Comparison of ENCODE assay signal across 8 cellular contexts in the genomic region with DNA sequence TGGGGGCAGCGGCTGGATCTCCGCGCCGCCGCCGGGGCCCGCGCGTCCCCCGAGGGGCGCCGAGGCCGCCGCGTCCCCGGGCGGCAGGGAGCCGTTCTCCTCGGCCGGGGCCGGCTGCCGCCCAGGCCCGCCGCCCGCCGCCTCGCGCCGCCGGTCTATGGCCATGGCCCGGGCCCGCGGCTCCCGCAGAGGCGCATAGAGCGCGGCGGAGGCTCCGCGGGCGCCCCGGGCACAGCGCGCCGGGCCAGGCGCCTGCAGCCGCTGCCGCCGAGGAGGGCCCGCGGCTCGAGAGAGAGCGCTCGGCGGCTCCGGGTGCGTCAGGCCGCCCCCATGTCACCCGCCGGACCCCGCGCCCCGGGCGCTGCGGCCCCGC. TPM values are rescaled to one million over a fixed set of nuclear protein-coding genes. Genes with fewer than 3 reads are reported as not detected.
DNase-seq lines count a peak whose midpoint lies in the region; ATAC-seq and TF ChIP-seq lines count a peak whose summit lies in the region.

No MANE protein-coding gene starts in this region.

- peak overlapping the region; percentile 26 for H3K4me3 ChIP-seq in HFF-Myc (replicated peaks; ENCODE audit: low read depth, low read length)

- DNase-seq in GM10266 (ENCODE audit: extremely low spot score): peak; percentile 67
- DNase-seq in HFF-Myc (ENCODE audit: extremely low read depth, low read depth): no peak
- DNase-seq in cerebellum (ENCODE audit: low spot score): peak; percentile 34
- peak; percentile 17 for DNase-seq in natural killer cell
- no peak for DNase-seq in NK-92 treated with Interleukin-12 subunit alpha and Interleukin-12 subunit beta, amount 100 ng/mL, for 24 hours (lab: John Stamatoyannopoulos, UW)
- DNase-seq in NCI-H226: no peak
- no peak for DNase-seq in KBM-7

- H3K9me3 Mint-ChIP-seq in natural killer cell: no peaks in the 10 kb centered on the region

- in situ Hi-C loops in KBM-7 (cut with MboI; ENCODE audit: low pct_unique_long_range_greater_than_20kb, low sequenced_read_pairs): no loop called here

- no peak overlapping the region for H3K27ac Mint-ChIP-seq in natural killer cell

- no peaks in the 10 kb centered on the region for H3K36me3 Mint-ChIP-seq in natural killer cell

- no peak overlapping the region for H3K4me3 Mint-ChIP-seq in natural killer cell

- ATAC-seq in natural killer cell: peak in 2 of 3 donors; percentile 31 to 46
- no peak for ATAC-seq in GM18909 (IDR thresholded peaks at IDR 0.05; ENCODE audit: poor library complexity, unreplicated experiment)

- TF ChIP-seq CTCF in GM10266 (IDR thresholded peaks at IDR 0.05; ENCODE audit: control insufficient read depth, insufficient read depth, low read depth, missing control alignments): no peak
- TF ChIP-seq CTCF in HFF-Myc (IDR thresholded peaks at IDR 0.05; ENCODE audit: low read depth, low read length, missing control alignments): no peak
- TF ChIP-seq CTCF in natural killer cell (IDR thresholded peaks at IDR 0.05): no peak

- peaks cover 32 to 45% of the 10 kb centered on the region in 2 donors for H3K27me3 Mint-ChIP-seq in natural killer cell (ENCODE audit: low read depth in 2 of 2)

- H3K4me1 Mint-ChIP-seq in natural killer cell: peaks cover 7% of the 10 kb centered on the region in 2 donors

- intact Hi-C loops in natural killer cell (cut with micrococcal nuclease): no loop called here

RNA-seq across cellular contexts. Expression of a gene that starts 0.5 kb away (rescaled TPM):
- total RNA-seq in cerebellum (40.4 TPM), natural killer cell (under 1 TPM; 0.24 to 0.79 (median 0.38) TPM)

Comparison
In these comparisons a context has a peak if more than half of its experiments do, and no peak if none do; other contexts are left out.
1. DNase-seq: peak in GM10266 (single experiment), cerebellum (single experiment) and natural killer cell (single experiment); none in HFF-Myc (single experiment), NK-92 treated with Interleukin-12 subunit alpha and Interleukin-12 subunit beta, amount 100 ng/mL, for 24 hours (single experiment), NCI-H226 (single experiment) and KBM-7 (single experiment).
2. RNA of a gene that starts 0.5 kb away (total RNA-seq): 40.4 TPM in cerebellum (single experiment); 0.24 to 0.79 TPM in natural killer cell; every median in the first group is over 10 times any median in the second.